14 cellular contexts compared by ENCODE assay signal in the genomic region with DNA sequence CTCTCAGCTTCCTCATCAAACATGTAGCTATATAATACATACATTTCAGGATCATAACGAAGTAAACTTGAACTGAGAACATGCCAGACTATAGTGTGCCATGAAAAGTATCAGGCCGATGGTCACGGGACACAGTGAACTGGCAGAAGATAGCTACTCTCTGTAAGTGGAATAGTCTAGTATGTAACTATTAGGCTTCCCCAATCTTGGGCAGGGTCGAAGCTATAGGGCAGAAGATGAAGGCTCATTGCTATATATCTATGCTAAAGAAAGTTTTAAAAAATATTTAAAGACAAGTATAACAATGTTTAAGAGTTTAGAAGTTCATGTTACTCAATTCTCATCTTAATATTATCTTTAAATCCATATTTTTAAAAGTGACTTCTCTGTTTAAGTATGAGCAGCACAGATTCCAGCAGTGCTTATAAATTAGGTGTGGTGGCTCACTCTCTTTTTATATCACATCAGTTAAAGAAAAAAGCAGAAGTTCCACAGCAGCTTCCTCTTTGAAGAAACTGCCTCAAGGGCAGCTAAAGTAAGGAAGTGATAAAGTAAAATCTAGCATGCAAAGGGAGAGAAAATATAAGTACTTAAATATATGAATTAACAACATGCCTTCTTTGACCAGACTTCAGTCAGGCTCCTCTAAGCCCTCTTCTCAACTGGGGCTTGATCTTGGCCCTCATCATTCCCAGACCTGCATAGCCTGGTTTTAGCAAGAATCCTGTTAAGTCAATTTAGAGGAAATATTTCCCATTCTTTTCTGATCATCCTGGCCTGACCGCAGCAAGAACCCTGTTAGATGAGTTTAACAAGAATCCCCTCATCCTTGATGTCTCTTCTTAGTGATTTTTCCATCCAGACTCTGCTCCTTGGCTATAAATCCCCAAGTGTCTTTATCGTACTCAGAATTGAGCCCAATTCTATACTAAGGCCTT. TPM values are rescaled to one million over a fixed set of nuclear protein-coding genes. Genes with fewer than 3 reads are reported as not detected.
DNase-seq lines count a peak whose midpoint lies in the region; ATAC-seq and TF ChIP-seq lines count a peak whose summit lies in the region.
"Had no signal": no experiment of that assay in that cellular context is flagged by ENCODE, and none has a peak within 500 bp of the region (broad histone marks: within the 10 kb centered on the region; RNA-seq: fewer than 3 reads in every experiment).

No MANE protein-coding gene starts in this region.

- no peak overlapping the region for H3K27ac ChIP-seq in transverse colon
- H3K27ac ChIP-seq: epithelial cell of prostate, GM23248 had no signal

- TF ChIP-seq CTCF in transverse colon (IDR thresholded peaks at IDR 0.05) = no peak

- no peaks in the 10 kb centered on the region for H3K9me3 ChIP-seq in transverse colon
- H3K9me3 ChIP-seq: Peyer's patch had no signal

- no peak for TF ChIP-seq EP300 in transverse colon (IDR thresholded peaks at IDR 0.05; ENCODE audit: low read depth)

- H3K4me3 ChIP-seq in transverse colon = no peak overlapping the region
- H3K4me3 ChIP-seq: GM23248, Peyer's patch had no signal

- H3K36me3 ChIP-seq in transverse colon = no peaks in the 10 kb centered on the region
- H3K36me3 ChIP-seq: Peyer's patch had no signal

- no peaks in the 10 kb centered on the region for H3K4me1 ChIP-seq in transverse colon
- H3K4me1 ChIP-seq: Peyer's patch had no signal

- WGBS in transverse colon (ENCODE audit: low coverage in 1 of 2), 2 donors = 76 to 87% methylated on average over 4 to 6 of the region's 6 CpGs

- in situ Hi-C loops in transverse colon (cut with MboI; ENCODE audit: low pct_ligation_motif_present in 1 of 4, low pct_unique_long_range_greater_than_20kb in 1 of 4, low sequenced_read_pairs in 3 of 4) = no loop called here

- peak; percentile 40 for ATAC-seq in HG02798 (IDR thresholded peaks at IDR 0.05; ENCODE audit: poor library complexity, unreplicated experiment)

- TF ChIP-seq POLR2A in transverse colon (IDR thresholded peaks at IDR 0.05) = no peak

- intact Hi-C loops in transverse colon (cut with DNase I; ENCODE audit: low total_unique reads) = no loop called here

- peak; percentile 69 for DNase-seq in GF-D8 (lab: John Stamatoyannopoulos, UW)
- peak; percentile 67 for DNase-seq in NAMALWA (ENCODE audit: low spot score)
- DNase-seq in globus pallidus (ENCODE audit: low spot score) = peak; percentile 32
- no peak for DNase-seq in C1 segment of cervical spinal cord (lab: John Stamatoyannopoulos, UW)
- no peak for DNase-seq in transverse colon
- no peak for DNase-seq in islet precursor cell
- no peak for DNase-seq in NCI-H446 treated with DMSO at 0.1 percent for 48 hours (lab: John Stamatoyannopoulos, UW)
- DNase-seq: activated CD4-positive, CD25-positive, alpha-beta regulatory T cell; GM23248; NCI-H2029; Peyer's patch; stimulated activated CD4-positive, alpha-beta T cell treated with anti-CD3 and anti-CD28 coated beads, Interleukin-12 subunit alpha, Interleukin-12 subunit beta, amount 100 ng/mL, for 4 hours had no signal

- H3K27me3 ChIP-seq in transverse colon = no peaks in the 10 kb centered on the region
- H3K27me3 ChIP-seq: Peyer's patch had no signal

RNA-seq across cellular contexts. Expression of a gene that starts 8.4 kb away (rescaled TPM):
- total RNA-seq in transverse colon = 10 to 100 TPM in 1 of 4 donors, 1 to 10 TPM in 3; 3.3 to 10.6 (median 3.6) TPM

RNA-seq across cellular contexts. Expression of a gene that starts 39.2 kb away (rescaled TPM):
- total RNA-seq in transverse colon = 10 to 100 TPM in 2 of 4 donors, 1 to 10 TPM in 2; 3.2 to 28.1 (median 11.7) TPM

Comparison
In these comparisons a context has a peak if more than half of its experiments do, and no peak if none do; other contexts are left out.
1. DNase-seq: peak in GF-D8 (single experiment), NAMALWA (single experiment) and globus pallidus (single experiment); none in C1 segment of cervical spinal cord (0 of 14), transverse colon (single experiment), islet precursor cell (single experiment) and NCI-H446 treated with DMSO at 0.1 percent for 48 hours (single experiment).